In the genomic region with DNA sequence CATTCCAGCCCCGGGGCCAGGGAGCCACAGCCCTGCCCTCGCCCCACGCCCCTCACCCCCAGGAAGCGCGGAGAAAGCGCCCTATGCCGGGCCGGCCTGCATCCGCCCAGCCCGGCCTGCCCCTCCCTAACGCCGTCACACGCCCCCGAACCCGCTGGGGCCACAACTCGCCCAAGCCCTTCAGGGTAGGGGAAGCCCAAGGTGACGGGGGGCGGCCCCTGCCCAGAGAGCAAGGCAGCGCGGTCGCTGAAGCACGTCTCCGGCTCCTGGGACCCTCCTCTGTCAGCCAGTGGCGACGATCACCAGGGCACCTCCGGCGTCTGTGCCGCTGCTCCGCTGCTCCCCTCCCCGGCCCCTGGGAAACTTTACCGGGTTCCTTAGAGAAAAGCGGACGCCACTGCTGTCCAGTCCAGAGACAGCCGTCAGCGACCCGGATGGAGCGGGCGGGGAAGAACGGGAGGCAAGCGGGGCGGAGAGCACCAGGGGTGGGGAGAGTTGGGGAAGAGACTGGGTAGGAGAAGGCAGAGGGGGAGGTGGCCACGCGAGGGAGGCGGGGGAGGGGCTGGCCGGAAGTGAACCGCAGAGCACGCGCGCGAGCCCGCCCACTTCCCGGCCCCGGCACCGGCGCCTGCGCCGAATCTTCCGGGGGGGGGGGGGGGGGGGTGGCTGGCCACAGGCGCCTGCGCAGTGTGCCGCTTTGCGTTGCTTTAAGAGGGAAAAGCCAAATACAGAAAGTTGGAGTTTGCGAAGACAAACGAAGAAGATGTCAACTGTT, we compare ENCODE assay signal across 1 cellular context.
TF ChIP-seq lines count a peak whose summit lies in the region.

TSS of gene HERC4 (minus strand) at position 509 of the 775 bp plus-strand sequence. CDS start 2,175 bp downstream, outside the sequence.

TF ChIP-seq in SK-N-SH, 30 proteins besides CTCF, POLR2A, EP300 and RAD21 (continued from another document):
- TF ChIP-seq, protein P1, sequence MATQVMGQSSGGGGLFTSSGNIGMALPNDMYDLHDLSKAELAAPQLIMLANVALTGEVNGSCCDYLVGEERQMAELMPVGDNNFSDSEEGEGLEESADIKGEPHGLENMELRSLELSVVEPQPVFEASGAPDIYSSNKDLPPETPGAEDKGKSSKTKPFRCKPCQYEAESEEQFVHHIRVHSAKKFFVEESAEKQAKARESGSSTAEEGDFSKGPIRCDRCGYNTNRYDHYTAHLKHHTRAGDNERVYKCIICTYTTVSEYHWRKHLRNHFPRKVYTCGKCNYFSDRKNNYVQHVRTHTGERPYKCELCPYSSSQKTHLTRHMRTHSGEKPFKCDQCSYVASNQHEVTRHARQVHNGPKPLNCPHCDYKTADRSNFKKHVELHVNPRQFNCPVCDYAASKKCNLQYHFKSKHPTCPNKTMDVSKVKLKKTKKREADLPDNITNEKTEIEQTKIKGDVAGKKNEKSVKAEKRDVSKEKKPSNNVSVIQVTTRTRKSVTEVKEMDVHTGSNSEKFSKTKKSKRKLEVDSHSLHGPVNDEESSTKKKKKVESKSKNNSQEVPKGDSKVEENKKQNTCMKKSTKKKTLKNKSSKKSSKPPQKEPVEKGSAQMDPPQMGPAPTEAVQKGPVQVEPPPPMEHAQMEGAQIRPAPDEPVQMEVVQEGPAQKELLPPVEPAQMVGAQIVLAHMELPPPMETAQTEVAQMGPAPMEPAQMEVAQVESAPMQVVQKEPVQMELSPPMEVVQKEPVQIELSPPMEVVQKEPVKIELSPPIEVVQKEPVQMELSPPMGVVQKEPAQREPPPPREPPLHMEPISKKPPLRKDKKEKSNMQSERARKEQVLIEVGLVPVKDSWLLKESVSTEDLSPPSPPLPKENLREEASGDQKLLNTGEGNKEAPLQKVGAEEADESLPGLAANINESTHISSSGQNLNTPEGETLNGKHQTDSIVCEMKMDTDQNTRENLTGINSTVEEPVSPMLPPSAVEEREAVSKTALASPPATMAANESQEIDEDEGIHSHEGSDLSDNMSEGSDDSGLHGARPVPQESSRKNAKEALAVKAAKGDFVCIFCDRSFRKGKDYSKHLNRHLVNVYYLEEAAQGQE (IDR thresholded peaks at IDR 0.05; ENCODE audit: low read depth, low read length), result no peak; the same call in 1 of the 2 replicates
- TF ChIP-seq IRF3 (IDR thresholded peaks at IDR 0.05; ENCODE audit: low read depth, low read length) (no peak), RCOR1 (IDR thresholded peaks at IDR 0.05; ENCODE audit: low read length) (peak; percentile 7; the same call in 1 of the 2 replicates), NFIC (IDR thresholded peaks at IDR 0.05; ENCODE audit: borderline replicate concordance) (no peak), CHD2 (IDR thresholded peaks at IDR 0.05; ENCODE audit: low read length, partially characterized antibody) (peak; percentile 87), POLR2AphosphoS5 (IDR thresholded peaks at IDR 0.05; ENCODE audit: low read depth, low read length) (peak; percentile 76)
